In the genomic region with DNA sequence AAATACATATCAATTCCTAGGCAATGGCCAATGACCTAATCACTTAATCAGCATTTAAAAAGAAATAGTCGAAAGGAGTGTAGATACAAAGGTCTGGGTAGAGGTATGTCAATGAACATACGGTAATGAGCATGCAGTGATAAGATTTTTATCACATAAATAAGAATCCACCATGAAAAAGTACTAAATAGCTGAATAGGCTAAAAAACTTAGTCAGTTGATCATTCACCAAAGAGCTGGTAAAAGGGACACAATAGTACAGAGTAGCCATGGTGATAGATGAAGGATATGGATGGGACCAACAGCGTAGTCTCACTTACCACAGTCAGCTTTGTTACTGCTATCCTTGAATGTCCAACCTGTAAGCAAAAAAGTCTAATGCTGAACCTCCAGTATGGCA, we compare ENCODE assay signal across 26 cellular contexts.
DNase-seq lines count a peak whose midpoint lies in the region; ATAC-seq, FAIRE-seq and TF ChIP-seq lines count a peak whose summit lies in the region.
"Had no signal": no experiment of that assay in that cellular context is flagged by ENCODE, and none has a peak within 500 bp of the region (broad histone marks: within the 10 kb centered on the region; RNA-seq: fewer than 3 reads in every experiment).

No MANE protein-coding gene starts in this region.

- no peaks in the 10 kb centered on the region for H3K79me1 ChIP-seq in H1 (ENCODE audit: low read depth, low read length)

- H3K4me3 ChIP-seq in HepG2 (replicated peaks in 1 of 3; ENCODE audit: insufficient read depth in 1 of 3, low read depth in 2 of 3, low read length in 3 of 3) (no peak overlapping the region), right lobe of liver (no peak overlapping the region), SU-DHL-6 (ENCODE audit: insufficient read depth, low read length, poor library complexity, severe bottlenecking) (no peak overlapping the region), H1 (ENCODE audit: extremely low read depth in 1 of 4, insufficient read depth in 2 of 4, low read depth in 3 of 4, low read length in 4 of 4) (no peak overlapping the region), pancreas (no peak overlapping the region)
- H3K4me3 ChIP-seq: BLaER1, GM12878 had no signal

- ATAC-seq in HepG2 (no peak), right lobe of liver (no peak), pancreas (no peak)
- ATAC-seq: GM12878 had no signal

- no peak overlapping the region for H3K27ac ChIP-seq in HepG2 (ENCODE audit: extremely low read length, insufficient read depth, low read length)
- H3K27ac ChIP-seq in right lobe of liver = no peak overlapping the region
- H3K27ac ChIP-seq in SU-DHL-6 (ENCODE audit: low read depth, low read length) = no peak overlapping the region
- no peak overlapping the region for H3K27ac ChIP-seq in H1 (ENCODE audit: low read depth, low read length)
- H3K27ac ChIP-seq in pancreas = no peak overlapping the region
- H3K27ac ChIP-seq: 22Rv1, BLaER1 had no signal

- H2AFZ ChIP-seq in HepG2 (ENCODE audit: low read length) = no peak overlapping the region
- H2AFZ ChIP-seq in SU-DHL-6 (ENCODE audit: low read depth, low read length, severe bottlenecking) = peak overlapping the region; percentile 0
- no peak overlapping the region for H2AFZ ChIP-seq in H1 (ENCODE audit: low read length)

- no peak for TF ChIP-seq RAD21 in HepG2 (CRISPR knock-in tag; IDR thresholded peaks at IDR 0.05)
- TF ChIP-seq RAD21 in H1 (IDR thresholded peaks at IDR 0.05 in 1 of 2, conservative IDR thresholded peaks at IDR 0.05 in 1 of 2; ENCODE audit: low read depth in 2 of 2, low read length in 2 of 2) = no peak

- H2BK20ac ChIP-seq in H1 (ENCODE audit: low read length) = no peak overlapping the region

- no peak overlapping the region for H3K23ac ChIP-seq in H1 (ENCODE audit: insufficient read length)

- H3F3A ChIP-seq in SU-DHL-6 (ENCODE audit: insufficient read depth) = no peaks in the 10 kb centered on the region

- no peak overlapping the region for H2AK5ac ChIP-seq in H1 (ENCODE audit: low read depth, low read length)

- no peak for TF ChIP-seq CTCF in HepG2 (CRISPR knock-in tag; IDR thresholded peaks at IDR 0.05)
- TF ChIP-seq CTCF in right lobe of liver (IDR thresholded peaks at IDR 0.05) = no peak
- no peak for TF ChIP-seq CTCF in SU-DHL-6 (IDR thresholded peaks at IDR 0.05; ENCODE audit: insufficient read depth, low read length, poor library complexity, severe bottlenecking)
- TF ChIP-seq CTCF in H1 (IDR thresholded peaks at IDR 0.05; ENCODE audit: control extremely low read depth in 1 of 3, insufficient read depth in 1 of 3, low read depth in 1 of 3, low read length in 3 of 3) = no peak
- TF ChIP-seq CTCF in pancreas (IDR thresholded peaks at IDR 0.05) = no peak

- no peak for DNase-seq in HepG2 (ENCODE audit: low spot score)
- no peak for DNase-seq in right lobe of liver
- DNase-seq in H1 (ENCODE audit: low read depth in 1 of 2, low spot score in 2 of 2) = no peak
- DNase-seq in pancreas = no peak
- no peak for DNase-seq in erythroblast (lab: John Stamatoyannopoulos, UW)
- DNase-seq: ACHN; BE2C; C1 segment of cervical spinal cord; CD4-positive, alpha-beta memory T cell; CD4-positive, CD25-positive, alpha-beta regulatory T cell; CD8-positive, alpha-beta memory T cell; COR-L47; DMS 273 treated with DMSO at 0.1 percent for 48 hours; DMS153; DMS53; DMS79; DND-41; EL; GDM1 had no signal

- H3K79me2 ChIP-seq in HepG2 (ENCODE audit: insufficient read depth, low read length) (no peaks in the 10 kb centered on the region), SU-DHL-6 (ENCODE audit: insufficient read depth, low read length) (no peaks in the 10 kb centered on the region), H1 (ENCODE audit: control insufficient read depth in 1 of 2, insufficient read depth in 2 of 2, low read length in 2 of 2) (no peaks in the 10 kb centered on the region)

- H3K14ac ChIP-seq in H1 (ENCODE audit: insufficient read length) = no peak overlapping the region

- no peak overlapping the region for H4K8ac ChIP-seq in H1 (ENCODE audit: extremely low read depth, insufficient read depth, low read length)

- no peak overlapping the region for H3K18ac ChIP-seq in H1 (ENCODE audit: extremely low read depth, low read length)

- no peak overlapping the region for H3K56ac ChIP-seq in H1 (replicated peaks; ENCODE audit: insufficient read length, low read depth, low read length)

- H3K9ac ChIP-seq in HepG2 (ENCODE audit: insufficient read depth, low read depth, low read length) (no peak overlapping the region), SU-DHL-6 (ENCODE audit: low read length) (no peak overlapping the region), H1 (replicated peaks in 1 of 4; ENCODE audit: extremely low read depth in 1 of 4, low read depth in 3 of 4, low read length in 3 of 4) (no peak overlapping the region)
- H3K9ac ChIP-seq: BLaER1 had no signal

- no peak overlapping the region for H3K4me2 ChIP-seq in HepG2 (ENCODE audit: low read depth, low read length)
- no peak overlapping the region for H3K4me2 ChIP-seq in SU-DHL-6 (ENCODE audit: low read depth, low read length, poor library complexity, severe bottlenecking)
- no peak overlapping the region for H3K4me2 ChIP-seq in H1 (ENCODE audit: insufficient read depth in 1 of 2, low read depth in 2 of 2, low read length in 2 of 2)
- H3K4me2 ChIP-seq: BLaER1 had no signal

- TF ChIP-seq POLR2A in HepG2 (IDR thresholded peaks at IDR 0.05; ENCODE audit: insufficient read depth in 1 of 2, low read depth in 2 of 2, low read length in 2 of 2) (no peak), right lobe of liver (IDR thresholded peaks at IDR 0.05) (no peak), H1 (IDR thresholded peaks at IDR 0.05; ENCODE audit: control extremely low read depth in 1 of 2, low read depth in 2 of 2, low read length in 2 of 2) (no peak), erythroblast (IDR thresholded peaks at IDR 0.05; ENCODE audit: low read length) (no peak)

- POLR2A ChIA-PET in HepG2 (lab: Yijun Ruan, JAX) = no interaction called here
- POLR2A ChIA-PET in H1 (lab: Charles Lee; ENCODE audit: partially characterized antibody) = no interaction called here

- H3K23me2 ChIP-seq in H1 (ENCODE audit: low read depth, low read length) = no peaks in the 10 kb centered on the region; the same call in 1 of the 2 replicates

- 1% methylated on average over 3 of the region's 3 CpGs for WGBS in HepG2 (ENCODE audit: low lambda C conversion rate)
- WGBS in right lobe of liver (ENCODE audit: insufficient coverage, low coverage, low lambda C conversion rate, missing lambda C conversion rate) = 42% methylated on average over 3 of the region's 3 CpGs
- WGBS in H1 (ENCODE audit: extremely low coverage in 1 of 2, insufficient coverage in 1 of 2, insufficient read length in 1 of 2, insufficient replicate concordance in 2 of 2, low coverage in 1 of 2, low lambda C conversion rate in 2 of 2, missing lambda C conversion rate in 1 of 2), 2 experiments = 86% methylated on average over 3 of the region's 3 CpGs; no CpG with 5 or more reads in 1 of the 2 experiments
- 51 to 59% methylated on average over 3 of the region's 3 CpGs for WGBS in pancreas, 2 donors

- intact Hi-C loops in HepG2 (cut with micrococcal nuclease; ENCODE audit: unreplicated experiment) (no loop called here), right lobe of liver (cut with DNase I) (no loop called here), pancreas (cut with DNase I) (no loop called here)

- BruUV-seq in HepG2 (replicated peaks; lab: Mats Ljungman, UMichigan) = no TSS peak

- H2BK12ac ChIP-seq in H1 (ENCODE audit: low read depth, low read length) = no peak overlapping the region

- FAIRE-seq in HepG2 (lab: Jason Lieb, UNC) (no peak), H1 (lab: Jason Lieb, UNC) (no peak), pancreas (lab: Jason Lieb, UNC) (no peak)
- FAIRE-seq: GM12878, GM12892, GM18507, GM19239 had no signal

- H3K4me1 ChIP-seq in HepG2 (ENCODE audit: insufficient read depth, low read length) (no peaks in the 10 kb centered on the region), right lobe of liver (no peaks in the 10 kb centered on the region), H1 (replicated peaks in 1 of 4; ENCODE audit: control insufficient read depth in 3 of 4, insufficient read depth in 4 of 4, low read length in 3 of 4) (no peaks in the 10 kb centered on the region), pancreas (no peaks in the 10 kb centered on the region)
- H3K4me1 ChIP-seq: BE2C, BLaER1 had no signal

- no peak overlapping the region for H2BK120ac ChIP-seq in H1 (replicated peaks; ENCODE audit: low read depth, low read length)

- no peaks in the 10 kb centered on the region for H3K9me3 ChIP-seq in HepG2 (ENCODE audit: low read length)
- H3K9me3 ChIP-seq in right lobe of liver = no peaks in the 10 kb centered on the region
- H3K9me3 ChIP-seq in SU-DHL-6 (ENCODE audit: insufficient read depth, low read length) = no peaks in the 10 kb centered on the region
- H3K9me3 ChIP-seq in H1 (ENCODE audit: insufficient read depth in 2 of 2, low read depth in 1 of 2, low read length in 1 of 2) = no peaks in the 10 kb centered on the region
- no peaks in the 10 kb centered on the region for H3K9me3 ChIP-seq in pancreas
- H3K9me3 ChIP-seq: BE2C, BLaER1 had no signal

- no peak overlapping the region for H4K91ac ChIP-seq in H1 (replicated peaks; ENCODE audit: insufficient read length, low read length)

- no peak overlapping the region for H2BK15ac ChIP-seq in H1 (ENCODE audit: low read length)

- no peak overlapping the region for H2BK5ac ChIP-seq in H1 (ENCODE audit: low read depth, low read length)

- in situ Hi-C loops in HepG2 (cut with HindIII; ENCODE audit: extremely low pct_ligation_motif_present, low pct_unique_long_range_greater_than_20kb) = no loop called here

- H3K9me2 ChIP-seq in SU-DHL-6 (replicated peaks; ENCODE audit: insufficient read depth, low read length) = no peaks in the 10 kb centered on the region

- no peak overlapping the region for H4K5ac ChIP-seq in H1 (ENCODE audit: insufficient read length, low read depth, low read length)

- TF ChIP-seq EP300 in HepG2 (IDR thresholded peaks at IDR 0.05; ENCODE audit: low read depth in 2 of 2, low read length in 2 of 2) (no peak), HepG2 (CRISPR knock-in tag; IDR thresholded peaks at IDR 0.05; ENCODE audit: borderline replicate concordance) (no peak), H1 (IDR thresholded peaks at IDR 0.05; ENCODE audit: borderline replicate concordance in 1 of 2, low read depth in 2 of 2, low read length in 2 of 2) (no peak)

- no peaks in the 10 kb centered on the region for H3K36me3 ChIP-seq in HepG2 (replicated peaks in 1 of 2; ENCODE audit: control insufficient read depth in 1 of 2, insufficient read depth in 2 of 2, low read length in 2 of 2)
- H3K36me3 ChIP-seq in right lobe of liver = no peaks in the 10 kb centered on the region
- H3K36me3 ChIP-seq in SU-DHL-6 (ENCODE audit: low read length) = no peaks in the 10 kb centered on the region
- no peaks in the 10 kb centered on the region for H3K36me3 ChIP-seq in H1 (ENCODE audit: control insufficient read depth in 2 of 4, insufficient read depth in 4 of 4, low read length in 3 of 4)
- H3K36me3 ChIP-seq in pancreas = no peaks in the 10 kb centered on the region
- H3K36me3 ChIP-seq: BE2C, BLaER1 had no signal

- no peaks in the 10 kb centered on the region for H3K27me3 ChIP-seq in HepG2 (ENCODE audit: control insufficient read depth in 1 of 2, insufficient read depth in 2 of 2, low read length in 2 of 2)
- no peaks in the 10 kb centered on the region for H3K27me3 ChIP-seq in right lobe of liver
- H3K27me3 ChIP-seq in SU-DHL-6 (ENCODE audit: low read length) = no peaks in the 10 kb centered on the region
- no peaks in the 10 kb centered on the region for H3K27me3 ChIP-seq in H1 (replicated peaks in 1 of 4; ENCODE audit: control insufficient read depth in 3 of 4, extremely low read depth in 1 of 4, insufficient read depth in 3 of 4, low read length in 3 of 4)
- no peaks in the 10 kb centered on the region for H3K27me3 ChIP-seq in pancreas
- H3K27me3 ChIP-seq: BE2C, BLaER1 had no signal

- no peak overlapping the region for H3K4ac ChIP-seq in H1 (replicated peaks; ENCODE audit: insufficient read length, low read depth, low read length)

- H4K20me1 ChIP-seq in HepG2 (ENCODE audit: insufficient read depth, low read length) (no peaks in the 10 kb centered on the region), SU-DHL-6 (ENCODE audit: low read depth, low read length) (no peaks in the 10 kb centered on the region), H1 (replicated peaks in 1 of 2; ENCODE audit: control insufficient read depth in 1 of 2, insufficient read depth in 2 of 2, low read length in 2 of 2) (no peaks in the 10 kb centered on the region)
- H4K20me1 ChIP-seq: BLaER1 had no signal

- CTCF ChIA-PET in HepG2 (lab: Yijun Ruan, JAX; ENCODE audit: low intra/inter-chr PET ratio, low total read pairs) (no interaction called here), H1 (lab: Charles Lee; ENCODE audit: partially characterized antibody) (no interaction called here)
